Comparison of ENCODE assay signal across 17 cellular contexts in genomic region chr10:60349426-60349825, GRCh38. TPM values are rescaled to one million over a fixed set of nuclear protein-coding genes. Genes with fewer than 3 reads are reported as not detected.
A peak's percentile ranks its signal among the peaks of the same experiment; 100 is the strongest.
DNase-seq lines count a peak whose midpoint lies in the region; ATAC-seq, FAIRE-seq and TF ChIP-seq lines count a peak whose summit lies in the region.
"Had no signal": no experiment of that assay in that cellular context is flagged by ENCODE, and none has a peak within 500 bp of the region (broad histone marks: within the 10 kb centered on the region; RNA-seq: fewer than 3 reads in every experiment).

No MANE protein-coding gene starts in this region.

- POLR2A ChIA-PET in HepG2 (lab: Yijun Ruan, JAX), result interaction anchor here (1.2 kb wide), 1 partner anchor 10 kb away, joined by 3 read pairs; no protein-coding TSS in a partner anchor

- H3K27ac ChIP-seq in liver (ENCODE audit: low read depth in 1 of 2, low read length in 2 of 2) (no peak overlapping the region), HepG2 (ENCODE audit: extremely low read length, insufficient read depth, low read length) (no peak overlapping the region), astrocyte (ENCODE audit: low read depth, low read length) (no peak overlapping the region), tibial nerve (peak overlapping the region in 3 of 4 donors; percentile 33 to 70 (median 62))
- H3K27ac ChIP-seq: 22Rv1 had no signal

- H3K9me3 ChIP-seq in liver (ENCODE audit: control insufficient read depth in 4 of 4, low read length in 3 of 4) (no peaks in the 10 kb centered on the region), HepG2 (ENCODE audit: low read length) (no peaks in the 10 kb centered on the region), astrocyte (ENCODE audit: insufficient read depth, low read depth, low read length) (no peaks in the 10 kb centered on the region), tibial nerve (no peaks in the 10 kb centered on the region)

- CTCF ChIA-PET in HepG2 (lab: Yijun Ruan, JAX; ENCODE audit: low intra/inter-chr PET ratio, low total read pairs), result no interaction called here

- DNase-seq in HepG2 (ENCODE audit: low spot score), result no peak
- peak; percentile 9 for DNase-seq in astrocyte (ENCODE audit: low read depth)
- DNase-seq in memory B cell (ENCODE audit: low spot score in 2 of 2), result no peak
- no peak for DNase-seq in tibial nerve (ENCODE audit: low spot score in 2 of 2)
- no peak for DNase-seq in SK-N-DZ (ENCODE audit: low spot score)
- DNase-seq in activated CD4-positive, alpha-beta T cell treated with anti-CD3 and anti-CD28 coated beads for 4 hours, result no peak
- DNase-seq: C1 segment of cervical spinal cord, H9, NCI-H1105 treated with DMSO at 0.1 percent for 48 hours, NCI-H1930, NCI-H2171, NCI-H446 treated with DMSO at 0.1 percent for 48 hours, RPMI8226 had no signal

- intact Hi-C loops in HepG2 (cut with micrococcal nuclease; ENCODE audit: unreplicated experiment), result no loop called here

- no peak overlapping the region for H2AFZ ChIP-seq in HepG2 (ENCODE audit: low read length)
- H2AFZ ChIP-seq in astrocyte (ENCODE audit: low read depth, low read length), result no peak overlapping the region

- TF ChIP-seq RAD21 in liver (IDR thresholded peaks at IDR 0.05) (no peak), HepG2 (CRISPR knock-in tag; IDR thresholded peaks at IDR 0.05) (no peak)

- H3K9me3 Mint-ChIP-seq in astrocyte (ENCODE audit: unreplicated experiment) (no peaks in the 10 kb centered on the region), memory B cell (no peaks in the 10 kb centered on the region)
- H3K9me3 Mint-ChIP-seq: H9 had no signal

- H3K4me3 Mint-ChIP-seq in astrocyte (ENCODE audit: unreplicated experiment), result no peak overlapping the region
- no peak overlapping the region for H3K4me3 Mint-ChIP-seq in memory B cell
- H3K4me3 Mint-ChIP-seq: H9 had no signal

- H3K27me3 Mint-ChIP-seq in astrocyte (ENCODE audit: low read depth, unreplicated experiment), result no peaks in the 10 kb centered on the region
- no peaks in the 10 kb centered on the region for H3K27me3 Mint-ChIP-seq in memory B cell

- TF ChIP-seq EP300 in HepG2 (IDR thresholded peaks at IDR 0.05; ENCODE audit: low read depth in 2 of 2, low read length in 2 of 2) (no peak), HepG2 (CRISPR knock-in tag; IDR thresholded peaks at IDR 0.05; ENCODE audit: borderline replicate concordance) (no peak), tibial nerve (IDR thresholded peaks at IDR 0.05) (no peak)

- 83% methylated on average over 2 of the region's 2 CpGs for WGBS in liver
- 36% methylated on average over 2 of the region's 2 CpGs for WGBS in HepG2 (ENCODE audit: low lambda C conversion rate)
- 42 to 46% methylated on average over 2 of the region's 2 CpGs for WGBS in tibial nerve, 2 donors

- no peaks in the 10 kb centered on the region for H3K36me3 Mint-ChIP-seq in astrocyte (ENCODE audit: low read depth, unreplicated experiment)
- H3K36me3 Mint-ChIP-seq in memory B cell, result no peaks in the 10 kb centered on the region

- H3K4me1 ChIP-seq in liver (ENCODE audit: control insufficient read depth in 4 of 4, insufficient read depth in 4 of 4, low read length in 3 of 4) (peaks cover 0 to 6% (median 1%) of the 10 kb centered on the region in 4 donors), HepG2 (ENCODE audit: insufficient read depth, low read length) (peaks cover 8% of the 10 kb centered on the region; the same call in 1 of the 2 replicates), astrocyte (ENCODE audit: insufficient read depth, low read length) (peaks cover 13% of the 10 kb centered on the region), tibial nerve (peaks cover 0 to 32% (median 11%) of the 10 kb centered on the region in 4 donors)

- H3K9ac ChIP-seq in liver (ENCODE audit: low read depth in 1 of 2, low read length in 2 of 2) (no peak overlapping the region), HepG2 (ENCODE audit: insufficient read depth, low read depth, low read length) (no peak overlapping the region), astrocyte (ENCODE audit: low read length) (no peak overlapping the region)

- H3K27ac Mint-ChIP-seq in astrocyte (ENCODE audit: unreplicated experiment) (no peak overlapping the region), memory B cell (peak overlapping the region; percentile 84)

- TF ChIP-seq CTCF in liver (IDR thresholded peaks at IDR 0.05; ENCODE audit: low read depth, low read length, missing input control) (no peak), HepG2 (CRISPR knock-in tag; IDR thresholded peaks at IDR 0.05) (no peak), astrocyte (IDR thresholded peaks at IDR 0.05; ENCODE audit: insufficient read depth, low read depth, low read length) (no peak), tibial nerve (IDR thresholded peaks at IDR 0.05) (no peak)

- H3K4me2 ChIP-seq in HepG2 (ENCODE audit: low read depth, low read length) (no peak overlapping the region), astrocyte (ENCODE audit: low read length) (peak overlapping the region; percentile 30)

- no peak overlapping the region for H3K4me3 ChIP-seq in liver (ENCODE audit: low read depth in 1 of 3, low read length in 3 of 3)
- no peak overlapping the region for H3K4me3 ChIP-seq in HepG2 (replicated peaks in 1 of 3; ENCODE audit: insufficient read depth in 1 of 3, low read depth in 2 of 3, low read length in 3 of 3)
- no peak overlapping the region for H3K4me3 ChIP-seq in astrocyte (ENCODE audit: insufficient read depth, low read depth, low read length)
- no peak overlapping the region for H3K4me3 ChIP-seq in tibial nerve
- H3K4me3 ChIP-seq: GM12878 had no signal

- H3K27me3 ChIP-seq in liver (ENCODE audit: control insufficient read depth in 4 of 4, insufficient read depth in 4 of 4, low read length in 3 of 4) (no peaks in the 10 kb centered on the region), HepG2 (ENCODE audit: control insufficient read depth in 1 of 2, insufficient read depth in 2 of 2, low read length in 2 of 2) (no peaks in the 10 kb centered on the region), astrocyte (ENCODE audit: insufficient read depth, low read length) (no peaks in the 10 kb centered on the region), tibial nerve (no peaks in the 10 kb centered on the region)

- BruUV-seq in HepG2 (replicated peaks; lab: Mats Ljungman, UMichigan), result no TSS peak

- no peaks in the 10 kb centered on the region for H3K36me3 ChIP-seq in liver (ENCODE audit: control insufficient read depth in 4 of 4, insufficient read depth in 3 of 4, low read depth in 1 of 4, low read length in 3 of 4)
- no peaks in the 10 kb centered on the region for H3K36me3 ChIP-seq in HepG2 (replicated peaks in 1 of 2; ENCODE audit: control insufficient read depth in 1 of 2, insufficient read depth in 2 of 2, low read length in 2 of 2)
- no peaks in the 10 kb centered on the region for H3K36me3 ChIP-seq in astrocyte (ENCODE audit: insufficient read depth, low read length)
- no peaks in the 10 kb centered on the region for H3K36me3 ChIP-seq in tibial nerve

- ATAC-seq in HepG2 (no peak), memory B cell (ENCODE audit: low read depth) (no peak), HG02763 (IDR thresholded peaks at IDR 0.05; ENCODE audit: unreplicated experiment) (no peak)
- ATAC-seq: GM12878 had no signal

- in situ Hi-C loops in HepG2 (cut with HindIII; ENCODE audit: extremely low pct_ligation_motif_present, low pct_unique_long_range_greater_than_20kb), result no loop called here

- no peaks in the 10 kb centered on the region for H4K20me1 ChIP-seq in HepG2 (ENCODE audit: insufficient read depth, low read length)
- no peaks in the 10 kb centered on the region for H4K20me1 ChIP-seq in astrocyte (ENCODE audit: insufficient read depth, low read length)

- no peak for TF ChIP-seq POLR2A in HepG2 (IDR thresholded peaks at IDR 0.05; ENCODE audit: insufficient read depth in 1 of 2, low read depth in 2 of 2, low read length in 2 of 2)
- TF ChIP-seq POLR2A in tibial nerve (IDR thresholded peaks at IDR 0.05), result no peak

- no peak for FAIRE-seq in HepG2 (lab: Jason Lieb, UNC)
- FAIRE-seq in astrocyte (lab: Jason Lieb, UNC), result peak; percentile 41
- FAIRE-seq: GM12878 had no signal

- H3K79me2 ChIP-seq in HepG2 (ENCODE audit: insufficient read depth, low read length), result no peaks in the 10 kb centered on the region
- H3K79me2 ChIP-seq in astrocyte (ENCODE audit: insufficient read depth, low read length), result no peaks in the 10 kb centered on the region

- peaks cover 21% of the 10 kb centered on the region for H3K4me1 Mint-ChIP-seq in astrocyte (ENCODE audit: low read depth, unreplicated experiment)
- H3K4me1 Mint-ChIP-seq in memory B cell, result peaks cover 33% of the 10 kb centered on the region

TF ChIP-seq in liver, 16 proteins besides CTCF, POLR2A, EP300 and RAD21:
- TF ChIP-seq YY1 (IDR thresholded peaks at IDR 0.05) (no peak), NR2F2 (IDR thresholded peaks at IDR 0.05) (peak; percentile 8)

TF ChIP-seq in HepG2, 621 proteins besides CTCF, POLR2A, EP300 and RAD21 (continues in another document):
- no peak for TF ChIP-seq ZNF343 (CRISPR knock-in tag; IDR thresholded peaks at IDR 0.05)

RNA-seq across cellular contexts. Expression of gene ANK3, which starts 40.2 kb away (rescaled TPM):
- total RNA-seq in liver, result 10 to 100 TPM; 12.4 to 30.0 TPM
- polyA plus RNA-seq in liver, result 1 to 10 TPM; 5.7 to 6.9 TPM
- not detected in 2 replicates for total RNA-seq in HepG2 (2016; rRNA removed; fragmentation: Illumina TruSeq; extraction: Trizol)
- total RNA-seq in HepG2 (2016; cell fraction: cytosol; rRNA removed; fragmentation: Illumina TruSeq; extraction: Trizol; ENCODE audit: low read depth), result not detected in 2 replicates
- total RNA-seq in HepG2 (2016; cell fraction: insoluble cytoplasmic fraction; rRNA removed; fragmentation: Illumina TruSeq; extraction: Trizol), result 0.39 TPM in 1 of 2 replicates, not detected in the other
- not detected in 2 replicates for total RNA-seq in HepG2 (2016; cell fraction: membrane; rRNA removed; fragmentation: Illumina TruSeq; extraction: Trizol)
- not detected in 2 replicates for total RNA-seq in HepG2 (2016; cell fraction: nucleus; rRNA removed; fragmentation: Illumina TruSeq; extraction: Trizol)
- not detected in 2 replicates for polyA plus RNA-seq in HepG2 (2011; rRNA removed)
- polyA plus RNA-seq in HepG2 (2011; cell fraction: cytosol; rRNA removed), result not detected in 2 replicates
- not detected in 2 replicates for polyA plus RNA-seq in HepG2 (2011; cell fraction: nucleus; rRNA removed)
- not detected in 2 replicates for polyA plus RNA-seq in HepG2 (2012)
- polyA plus RNA-seq in HepG2 (2016; cell fraction: cytosol; fragmentation: Illumina TruSeq; extraction: Trizol; ENCODE audit: low read depth), result not detected in 2 replicates
- polyA plus RNA-seq in HepG2 (2016; cell fraction: insoluble cytoplasmic fraction; fragmentation: Illumina TruSeq; extraction: Trizol; ENCODE audit: low read depth), result not detected in 2 replicates
- polyA plus RNA-seq in HepG2 (2016; cell fraction: membrane; fragmentation: Illumina TruSeq; extraction: Trizol; ENCODE audit: low read depth), result not detected in 2 replicates
- polyA plus RNA-seq in HepG2 (2016; cell fraction: nucleus; fragmentation: Illumina TruSeq; extraction: Trizol; ENCODE audit: insufficient read depth, low read depth), result not detected in 2 replicates
- polyA minus RNA-seq in HepG2 (2011; rRNA and poly(A)+ RNA removed; ENCODE audit: low replicate concordance), result 10.7 TPM in 1 of 2 replicates, not detected in the other
- not detected in 2 replicates for polyA minus RNA-seq in HepG2 (2011; cell fraction: cytosol; rRNA and poly(A)+ RNA removed)
- polyA minus RNA-seq in HepG2 (2011; cell fraction: nucleus; rRNA and poly(A)+ RNA removed), result not detected in 2 replicates
- 15.5 and 21.1 TPM in 2 replicates for total RNA-seq in astrocyte
- total RNA-seq in tibial nerve, result 100 to 1,000 TPM in 3 of 4 donors, 10 to 100 TPM in 1; 86.3 to 224 (median 139) TPM
- polyA plus RNA-seq in SK-N-DZ (2014; cell fraction: cytosol; rRNA removed), result 11.4 and 21.2 TPM in 2 replicates
- 24.5 and 38.8 TPM in 2 replicates for polyA plus RNA-seq in SK-N-DZ (2014; cell fraction: nucleus; rRNA removed)

Comparison
In these comparisons a context has a peak if more than half of its experiments do, and no peak if none do; other contexts are left out.
1. RNA of gene ANK3, which starts 40.2 kb away (total RNA-seq): 86.3 to 224 TPM in tibial nerve, 12.4 to 30.0 TPM in liver and 15.5 to 21.1 TPM in astrocyte; 0.39 TPM in HepG2; every median in the first group is over 4 times any median in the second.
2. H3K27ac ChIP-seq: peak in tibial nerve (3 of 4); none in liver (0 of 2), HepG2 (single experiment) and astrocyte (single experiment).